8 cellular contexts compared by ENCODE assay signal in the genomic region with DNA sequence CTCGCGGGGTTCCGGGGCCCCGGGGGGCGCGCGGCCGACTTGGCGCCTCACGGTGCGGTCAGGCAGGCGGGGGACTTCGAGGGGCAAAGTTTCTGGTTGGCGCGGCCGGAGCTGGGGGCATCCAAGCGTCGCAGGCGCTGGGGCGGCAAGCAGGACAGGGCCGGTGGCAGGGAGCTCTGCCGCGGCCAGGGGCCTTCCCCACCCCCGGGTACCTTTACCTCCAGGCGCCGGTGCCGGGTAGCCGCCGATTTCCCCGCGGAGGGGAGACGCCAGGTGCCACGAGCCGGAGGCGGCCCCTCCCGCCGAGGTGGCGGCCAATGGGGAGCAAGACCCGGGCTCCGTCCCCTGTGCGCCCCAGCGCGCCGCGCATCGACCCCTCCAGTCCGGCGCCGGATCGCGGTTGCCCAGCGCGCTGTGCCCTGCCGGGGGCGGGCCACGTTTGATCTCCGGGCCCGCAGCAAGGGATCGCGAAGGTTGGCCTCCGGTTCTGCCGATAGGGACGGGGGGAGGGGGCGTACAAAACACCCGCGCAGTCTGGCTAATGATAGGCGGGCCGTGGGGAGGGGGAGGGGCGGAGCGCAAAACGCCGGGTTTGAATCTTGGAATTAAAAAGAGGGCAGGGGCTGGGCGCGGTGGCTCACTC. TPM values are rescaled to one million over a fixed set of nuclear protein-coding genes. Genes with fewer than 3 reads are reported as not detected.
DNase-seq lines count a peak whose midpoint lies in the region; ATAC-seq lines count a peak whose summit lies in the region.

A gene with protein sequence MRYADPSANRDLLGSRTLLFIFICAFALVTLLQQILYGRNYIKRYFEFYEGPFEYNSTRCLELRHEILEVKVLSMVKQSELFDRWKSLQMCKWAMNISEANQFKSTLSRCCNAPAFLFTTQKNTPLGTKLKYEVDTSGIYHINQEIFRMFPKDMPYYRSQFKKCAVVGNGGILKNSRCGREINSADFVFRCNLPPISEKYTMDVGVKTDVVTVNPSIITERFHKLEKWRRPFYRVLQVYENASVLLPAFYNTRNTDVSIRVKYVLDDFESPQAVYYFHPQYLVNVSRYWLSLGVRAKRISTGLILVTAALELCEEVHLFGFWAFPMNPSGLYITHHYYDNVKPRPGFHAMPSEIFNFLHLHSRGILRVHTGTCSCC (minus strand): TSS at position 495 of the 643 bp plus-strand sequence. CDS start 545 bp downstream, outside the sequence.

- peaks cover 46% of the 10 kb centered on the region for H3K27me3 Mint-ChIP-seq in IgD-negative memory B cell
- H3K27me3 Mint-ChIP-seq in activated naive CD8-positive, alpha-beta T cell treated with anti-CD3 and anti-CD28 coated beads, Interleukin-2, amount 10 ng/mL, durations not matched to agents 7 days and 5 days, result peaks cover 60% of the 10 kb centered on the region

- no peak within 1 kb of the TSS for H3K27ac Mint-ChIP-seq in IgD-negative memory B cell
- no peak within 1 kb of the TSS for H3K27ac Mint-ChIP-seq in activated naive CD8-positive, alpha-beta T cell treated with anti-CD3 and anti-CD28 coated beads, Interleukin-2, amount 10 ng/mL, durations not matched to agents 7 days and 5 days

- DNase-seq in Daoy (ENCODE audit: low read depth), result peak; percentile 32
- DNase-seq in activated naive CD8-positive, alpha-beta T cell treated with anti-CD3 and anti-CD28 coated beads, Interleukin-2, amount 10 ng/mL, durations not matched to agents 7 days and 5 days, result peak; percentile 41
- DNase-seq in islet precursor cell, result peak; percentile 70
- no peak for DNase-seq in pons (ENCODE audit: low spot score)
- DNase-seq in HuH-7.5 (ENCODE audit: low spot score), result no peak
- DNase-seq in ureter (ENCODE audit: low spot score), result no peak

- POLR2A ChIA-PET in activated naive CD8-positive, alpha-beta T cell treated with anti-CD3 and anti-CD28 coated beads, Interleukin-2, amount 10 ng/mL, durations not matched to agents 7 days and 5 days (lab: Charles Lee), result no interaction called here

- peaks cover 5 to 23% (median 12%) of the 10 kb centered on the region in 3 donors for H3K4me1 Mint-ChIP-seq in IgD-negative memory B cell
- H3K4me1 Mint-ChIP-seq in activated naive CD8-positive, alpha-beta T cell treated with anti-CD3 and anti-CD28 coated beads, Interleukin-2, amount 10 ng/mL, durations not matched to agents 7 days and 5 days, result peaks cover 25% of the 10 kb centered on the region

- peaks cover 0 to 5% (median 3%) of the 10 kb centered on the region in 3 donors for H3K9me3 Mint-ChIP-seq in IgD-negative memory B cell
- peaks cover 1% of the 10 kb centered on the region for H3K9me3 Mint-ChIP-seq in activated naive CD8-positive, alpha-beta T cell treated with anti-CD3 and anti-CD28 coated beads, Interleukin-2, amount 10 ng/mL, durations not matched to agents 7 days and 5 days

- H3K36me3 Mint-ChIP-seq in IgD-negative memory B cell, result no peaks in the 10 kb centered on the region
- no peaks in the 10 kb centered on the region for H3K36me3 Mint-ChIP-seq in activated naive CD8-positive, alpha-beta T cell treated with anti-CD3 and anti-CD28 coated beads, Interleukin-2, amount 10 ng/mL, durations not matched to agents 7 days and 5 days

- H3K4me3 Mint-ChIP-seq in IgD-negative memory B cell, result peak within 1 kb of the TSS in 3 of 4 donors; percentile 74 to 83 (median 79)
- peak within 1 kb of the TSS; percentile 82 for H3K4me3 Mint-ChIP-seq in activated naive CD8-positive, alpha-beta T cell treated with anti-CD3 and anti-CD28 coated beads, Interleukin-2, amount 10 ng/mL, durations not matched to agents 7 days and 5 days

- no peak for ATAC-seq in activated naive CD8-positive, alpha-beta T cell treated with anti-CD3 and anti-CD28 coated beads, Interleukin-2, amount 10 ng/mL, durations not matched to agents 7 days and 5 days (ENCODE audit: low read depth)
- no peak for ATAC-seq in GM18870 (IDR thresholded peaks at IDR 0.05; ENCODE audit: unreplicated experiment)

RNA-seq across cellular contexts. Expression of the gene that starts here (rescaled TPM):
- total RNA-seq in Daoy (2014; rRNA removed; shearing (Covaris generic)), result 0.03 and 0.40 TPM in 2 replicates
- polyA plus RNA-seq in IgD-negative memory B cell, result not detected
- total RNA-seq in activated naive CD8-positive, alpha-beta T cell treated with anti-CD3 and anti-CD28 coated beads, Interleukin-2, amount 10 ng/mL, durations not matched to agents 7 days and 5 days, result not detected
- total RNA-seq in ureter, result not detected

Comparison
In these comparisons a context has a peak if more than half of its experiments do, and no peak if none do; other contexts are left out.
1. Peak in DNase-seq in Daoy; RNA of the gene not detected or under 1 TPM.
2. Peak in DNase-seq in activated naive CD8-positive, alpha-beta T cell treated with anti-CD3 and anti-CD28 coated beads, Interleukin-2, amount 10 ng/mL, durations not matched to agents 7 days and 5 days; RNA of the gene not detected or under 1 TPM.